ENCODE assay signal across 10 cellular contexts in the genomic region with DNA sequence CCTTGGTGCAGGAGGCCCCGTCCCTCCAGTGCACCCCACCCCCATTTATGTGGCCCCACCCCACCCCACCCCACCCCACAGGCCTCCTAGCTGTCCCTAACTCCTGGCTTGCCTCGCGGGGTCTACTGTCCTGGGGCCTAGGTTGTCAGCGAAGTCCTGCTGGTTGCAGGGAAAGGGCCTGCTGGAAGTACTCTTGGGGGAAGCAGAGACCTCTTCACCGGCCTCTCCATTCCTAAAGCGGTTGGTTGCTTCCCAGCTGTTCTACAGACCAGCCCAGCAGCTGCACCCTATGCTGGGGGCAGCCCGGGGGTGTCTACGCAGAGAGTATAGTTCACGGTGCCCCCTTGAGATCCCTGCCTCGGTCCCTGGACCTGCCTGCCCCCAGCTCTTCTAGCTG.
"Had no signal": no experiment of that assay in that cellular context is flagged by ENCODE, and none has a peak within 500 bp of the region (broad histone marks: within the 10 kb centered on the region; RNA-seq: fewer than 3 reads in every experiment).

No MANE protein-coding gene starts in this region.

- DNase-seq: activated CD4-positive, alpha-beta T cell treated with anti-CD3 and anti-CD28 coated beads for 1 hour; foreskin melanocyte; kidney; natural killer cell; retina had no signal

- H3K4me2 ChIP-seq: SK-N-SH had no signal

- H3K9me3 ChIP-seq: left ventricle myocardium inferior, SK-N-SH, transverse colon had no signal

- H3K9ac ChIP-seq: SK-N-SH had no signal

- ATAC-seq: activated CD8-positive, alpha-beta memory T cell treated with anti-CD3 and anti-CD28 coated beads, Interleukin-2, amount 10 ng/mL, durations not matched to agents 7 days and 5 days; natural killer cell; stimulated activated memory B cell treated with anti-CD40 and anti-IgM and Interleukin-4, amounts not matched to agents 10 μg/mL and 1 μg/mL and 100 μg/mL, for 72 hours had no signal

- H3K27me3 ChIP-seq: transverse colon had no signal

- H3K4me3 ChIP-seq: left ventricle myocardium inferior, transverse colon had no signal

- H3K36me3 ChIP-seq: transverse colon had no signal
